ENCODE assay signal across 1 cellular context in the genomic region with DNA sequence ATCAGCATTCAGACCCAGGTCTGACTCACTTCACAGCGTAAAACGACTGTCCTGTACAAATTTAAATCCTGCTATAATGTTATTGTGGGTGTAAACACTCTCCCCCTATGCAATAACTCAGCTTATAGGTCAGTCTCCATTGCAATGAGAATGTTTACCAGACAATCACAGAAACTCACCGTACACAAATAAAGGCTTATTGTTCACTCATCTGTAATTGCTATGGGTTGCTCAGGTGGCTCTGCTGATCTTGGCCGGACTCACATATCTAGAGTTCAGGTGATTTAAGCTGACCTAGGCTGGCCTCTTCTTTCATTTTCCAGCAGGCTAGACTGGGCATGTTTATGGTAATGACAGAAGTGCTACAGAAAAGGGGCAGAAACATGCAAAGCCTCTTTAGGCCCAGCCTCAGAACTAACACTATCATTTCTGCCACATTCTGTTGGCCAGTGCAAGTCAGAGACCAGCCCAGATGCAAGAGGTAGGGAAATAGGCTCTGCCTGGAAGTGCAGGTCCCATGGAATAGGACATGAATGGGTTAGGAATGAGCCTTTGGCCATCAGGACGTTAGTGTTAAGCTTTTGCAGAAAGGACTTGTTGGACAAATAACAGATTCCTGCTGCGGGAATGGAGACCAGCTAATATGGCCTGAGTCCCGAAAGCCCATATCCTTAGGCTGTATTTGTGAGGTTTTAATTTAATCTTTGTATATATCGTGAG.
TF ChIP-seq lines count a peak whose summit lies in the region.

No MANE protein-coding gene starts in this region.

TF ChIP-seq in HepG2, 621 proteins besides CTCF, POLR2A, EP300 and RAD21 (continued from another document and continues in another):
- TF ChIP-seq, protein P1, sequence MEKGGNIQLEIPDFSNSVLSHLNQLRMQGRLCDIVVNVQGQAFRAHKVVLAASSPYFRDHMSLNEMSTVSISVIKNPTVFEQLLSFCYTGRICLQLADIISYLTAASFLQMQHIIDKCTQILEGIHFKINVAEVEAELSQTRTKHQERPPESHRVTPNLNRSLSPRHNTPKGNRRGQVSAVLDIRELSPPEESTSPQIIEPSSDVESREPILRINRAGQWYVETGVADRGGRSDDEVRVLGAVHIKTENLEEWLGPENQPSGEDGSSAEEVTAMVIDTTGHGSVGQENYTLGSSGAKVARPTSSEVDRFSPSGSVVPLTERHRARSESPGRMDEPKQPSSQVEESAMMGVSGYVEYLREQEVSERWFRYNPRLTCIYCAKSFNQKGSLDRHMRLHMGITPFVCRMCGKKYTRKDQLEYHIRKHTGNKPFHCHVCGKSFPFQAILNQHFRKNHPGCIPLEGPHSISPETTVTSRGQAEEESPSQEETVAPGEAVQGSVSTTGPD (CRISPR knock-in tag; IDR thresholded peaks at IDR 0.05), result no peak
- TF ChIP-seq ZNF543 (CRISPR knock-in tag; IDR thresholded peaks at IDR 0.05) (no peak), ATM (IDR thresholded peaks at IDR 0.05; ENCODE audit: borderline replicate concordance) (no peak), ZNF335 (CRISPR knock-in tag; IDR thresholded peaks at IDR 0.05) (0 out of 2 replicates have a peak, but pooled peaks have one; percentile 33), ZNF879 (CRISPR knock-in tag; IDR thresholded peaks at IDR 0.05) (no peak), ZBTB38 (CRISPR knock-in tag; IDR thresholded peaks at IDR 0.05) (0 out of 2 replicates have a peak, but pooled peaks have one; percentile 62), ZSCAN30 (CRISPR knock-in tag; IDR thresholded peaks at IDR 0.05) (no peak), ZFP82 (CRISPR knock-in tag; IDR thresholded peaks at IDR 0.05; ENCODE audit: borderline replicate concordance) (no peak), ZNF660 (CRISPR knock-in tag; IDR thresholded peaks at IDR 0.05; ENCODE audit: borderline replicate concordance, low read depth) (no peak), FOXA1 (IDR thresholded peaks at IDR 0.05) (no peak), FOXA1 (CRISPR knock-in tag; IDR thresholded peaks at IDR 0.05) (no peak), ZNF264 (CRISPR knock-in tag; IDR thresholded peaks at IDR 0.05) (no peak), ZSCAN25 (CRISPR knock-in tag; IDR thresholded peaks at IDR 0.05) (no peak), NFYB (CRISPR knock-in tag; IDR thresholded peaks at IDR 0.05) (no peak), KLF12 (CRISPR knock-in tag; IDR thresholded peaks at IDR 0.05; ENCODE audit: borderline replicate concordance) (no peak), NFRKB (IDR thresholded peaks at IDR 0.05) (no peak), RFX3 (CRISPR knock-in tag; IDR thresholded peaks at IDR 0.05) (no peak), RARA (CRISPR knock-in tag; IDR thresholded peaks at IDR 0.05) (no peak), KDM2A (CRISPR knock-in tag; IDR thresholded peaks at IDR 0.05; ENCODE audit: borderline replicate concordance, low read depth) (no peak), BORCS8-MEF2B (CRISPR knock-in tag; IDR thresholded peaks at IDR 0.05) (no peak), MAFG (CRISPR knock-in tag; IDR thresholded peaks at IDR 0.05) (no peak), TBL1XR1 (IDR thresholded peaks at IDR 0.05; ENCODE audit: borderline replicate concordance, low read length, partially characterized antibody) (no peak), ZFP41 (CRISPR knock-in tag; IDR thresholded peaks at IDR 0.05; ENCODE audit: borderline replicate concordance) (no peak), RFXAP (CRISPR knock-in tag; IDR thresholded peaks at IDR 0.05; ENCODE audit: borderline replicate concordance) (peak; percentile 56; the same call in 1 of the 2 replicates), ELF4 (CRISPR knock-in tag; IDR thresholded peaks at IDR 0.05; ENCODE audit: borderline replicate concordance) (no peak), ZNF10 (CRISPR knock-in tag; IDR thresholded peaks at IDR 0.05; ENCODE audit: borderline replicate concordance, low read depth) (no peak), ZNF430 (CRISPR knock-in tag; IDR thresholded peaks at IDR 0.05) (no peak), MYNN (CRISPR knock-in tag; IDR thresholded peaks at IDR 0.05; ENCODE audit: low read depth) (no peak), SALL2 (CRISPR knock-in tag; IDR thresholded peaks at IDR 0.05) (peak; percentile 49; the same call in 1 of the 2 replicates), DR1 (CRISPR knock-in tag; IDR thresholded peaks at IDR 0.05) (no peak), ZNF260 (CRISPR knock-in tag; IDR thresholded peaks at IDR 0.05; ENCODE audit: borderline replicate concordance, low read depth) (no peak), PCBP1 (IDR thresholded peaks at IDR 0.05; ENCODE audit: borderline replicate concordance, low read depth, low read length) (no peak), BRCA1 (CRISPR knock-in tag; IDR thresholded peaks at IDR 0.05) (no peak)
- TF ChIP-seq, protein P2, sequence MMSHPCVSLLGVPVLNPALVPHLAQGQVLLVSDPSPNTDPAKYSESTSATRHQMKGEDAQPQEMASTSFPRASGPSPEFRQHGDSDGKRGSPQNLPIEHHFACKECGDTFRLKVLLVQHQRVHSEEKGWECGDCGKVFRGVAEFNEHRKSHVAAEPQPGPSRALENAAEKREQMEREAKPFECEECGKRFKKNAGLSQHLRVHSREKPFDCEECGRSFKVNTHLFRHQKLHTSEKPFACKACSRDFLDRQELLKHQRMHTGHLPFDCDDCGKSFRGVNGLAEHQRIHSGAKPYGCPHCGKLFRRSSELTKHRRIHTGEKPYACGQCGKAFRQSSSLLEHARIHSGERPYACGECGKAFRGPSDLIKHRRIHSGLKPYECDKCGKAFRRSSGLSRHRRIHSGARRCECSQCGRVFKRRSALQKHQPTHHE (CRISPR knock-in tag; IDR thresholded peaks at IDR 0.05; ENCODE audit: borderline replicate concordance), result no peak
- TF ChIP-seq, protein P3, sequence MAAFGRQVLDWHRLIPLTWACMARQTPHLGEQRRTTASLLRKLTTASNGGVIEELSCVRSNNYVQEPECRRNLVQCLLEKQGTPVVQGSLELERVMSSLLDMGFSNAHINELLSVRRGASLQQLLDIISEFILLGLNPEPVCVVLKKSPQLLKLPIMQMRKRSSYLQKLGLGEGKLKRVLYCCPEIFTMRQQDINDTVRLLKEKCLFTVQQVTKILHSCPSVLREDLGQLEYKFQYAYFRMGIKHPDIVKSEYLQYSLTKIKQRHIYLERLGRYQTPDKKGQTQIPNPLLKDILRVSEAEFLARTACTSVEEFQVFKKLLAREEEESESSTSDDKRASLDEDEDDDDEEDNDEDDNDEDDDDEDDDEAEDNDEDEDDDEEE (CRISPR knock-in tag; IDR thresholded peaks at IDR 0.05), result peak; percentile 45; the same call in 1 of the 2 replicates
- TF ChIP-seq, protein P4, sequence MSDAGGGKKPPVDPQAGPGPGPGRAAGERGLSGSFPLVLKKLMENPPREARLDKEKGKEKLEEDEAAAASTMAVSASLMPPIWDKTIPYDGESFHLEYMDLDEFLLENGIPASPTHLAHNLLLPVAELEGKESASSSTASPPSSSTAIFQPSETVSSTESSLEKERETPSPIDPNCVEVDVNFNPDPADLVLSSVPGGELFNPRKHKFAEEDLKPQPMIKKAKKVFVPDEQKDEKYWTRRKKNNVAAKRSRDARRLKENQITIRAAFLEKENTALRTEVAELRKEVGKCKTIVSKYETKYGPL (CRISPR knock-in tag; IDR thresholded peaks at IDR 0.05), result no peak
- TF ChIP-seq, protein P5, sequence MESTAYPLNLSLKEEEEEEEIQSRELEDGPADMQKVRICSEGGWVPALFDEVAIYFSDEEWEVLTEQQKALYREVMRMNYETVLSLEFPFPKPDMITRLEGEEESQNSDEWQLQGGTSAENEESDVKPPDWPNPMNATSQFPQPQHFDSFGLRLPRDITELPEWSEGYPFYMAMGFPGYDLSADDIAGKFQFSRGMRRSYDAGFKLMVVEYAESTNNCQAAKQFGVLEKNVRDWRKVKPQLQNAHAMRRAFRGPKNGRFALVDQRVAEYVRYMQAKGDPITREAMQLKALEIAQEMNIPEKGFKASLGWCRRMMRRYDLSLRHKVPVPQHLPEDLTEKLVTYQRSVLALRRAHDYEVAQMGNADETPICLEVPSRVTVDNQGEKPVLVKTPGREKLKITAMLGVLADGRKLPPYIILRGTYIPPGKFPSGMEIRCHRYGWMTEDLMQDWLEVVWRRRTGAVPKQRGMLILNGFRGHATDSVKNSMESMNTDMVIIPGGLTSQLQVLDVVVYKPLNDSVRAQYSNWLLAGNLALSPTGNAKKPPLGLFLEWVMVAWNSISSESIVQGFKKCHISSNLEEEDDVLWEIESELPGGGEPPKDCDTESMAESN (CRISPR knock-in tag; conservative IDR thresholded peaks at IDR 0.05), result no peak; the same call in 1 of the 2 replicates
- TF ChIP-seq, protein P6, sequence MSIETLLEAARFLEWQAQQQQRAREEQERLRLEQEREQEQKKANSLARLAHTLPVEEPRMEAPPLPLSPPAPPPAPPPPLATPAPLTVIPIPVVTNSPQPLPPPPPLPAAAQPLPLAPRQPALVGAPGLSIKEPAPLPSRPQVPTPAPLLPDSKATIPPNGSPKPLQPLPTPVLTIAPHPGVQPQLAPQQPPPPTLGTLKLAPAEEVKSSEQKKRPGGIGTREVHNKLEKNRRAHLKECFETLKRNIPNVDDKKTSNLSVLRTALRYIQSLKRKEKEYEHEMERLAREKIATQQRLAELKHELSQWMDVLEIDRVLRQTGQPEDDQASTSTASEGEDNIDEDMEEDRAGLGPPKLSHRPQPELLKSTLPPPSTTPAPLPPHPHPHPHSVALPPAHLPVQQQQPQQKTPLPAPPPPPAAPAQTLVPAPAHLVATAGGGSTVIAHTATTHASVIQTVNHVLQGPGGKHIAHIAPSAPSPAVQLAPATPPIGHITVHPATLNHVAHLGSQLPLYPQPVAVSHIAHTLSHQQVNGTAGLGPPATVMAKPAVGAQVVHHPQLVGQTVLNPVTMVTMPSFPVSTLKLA (IDR thresholded peaks at IDR 0.05), result no peak
- TF ChIP-seq, protein P7, sequence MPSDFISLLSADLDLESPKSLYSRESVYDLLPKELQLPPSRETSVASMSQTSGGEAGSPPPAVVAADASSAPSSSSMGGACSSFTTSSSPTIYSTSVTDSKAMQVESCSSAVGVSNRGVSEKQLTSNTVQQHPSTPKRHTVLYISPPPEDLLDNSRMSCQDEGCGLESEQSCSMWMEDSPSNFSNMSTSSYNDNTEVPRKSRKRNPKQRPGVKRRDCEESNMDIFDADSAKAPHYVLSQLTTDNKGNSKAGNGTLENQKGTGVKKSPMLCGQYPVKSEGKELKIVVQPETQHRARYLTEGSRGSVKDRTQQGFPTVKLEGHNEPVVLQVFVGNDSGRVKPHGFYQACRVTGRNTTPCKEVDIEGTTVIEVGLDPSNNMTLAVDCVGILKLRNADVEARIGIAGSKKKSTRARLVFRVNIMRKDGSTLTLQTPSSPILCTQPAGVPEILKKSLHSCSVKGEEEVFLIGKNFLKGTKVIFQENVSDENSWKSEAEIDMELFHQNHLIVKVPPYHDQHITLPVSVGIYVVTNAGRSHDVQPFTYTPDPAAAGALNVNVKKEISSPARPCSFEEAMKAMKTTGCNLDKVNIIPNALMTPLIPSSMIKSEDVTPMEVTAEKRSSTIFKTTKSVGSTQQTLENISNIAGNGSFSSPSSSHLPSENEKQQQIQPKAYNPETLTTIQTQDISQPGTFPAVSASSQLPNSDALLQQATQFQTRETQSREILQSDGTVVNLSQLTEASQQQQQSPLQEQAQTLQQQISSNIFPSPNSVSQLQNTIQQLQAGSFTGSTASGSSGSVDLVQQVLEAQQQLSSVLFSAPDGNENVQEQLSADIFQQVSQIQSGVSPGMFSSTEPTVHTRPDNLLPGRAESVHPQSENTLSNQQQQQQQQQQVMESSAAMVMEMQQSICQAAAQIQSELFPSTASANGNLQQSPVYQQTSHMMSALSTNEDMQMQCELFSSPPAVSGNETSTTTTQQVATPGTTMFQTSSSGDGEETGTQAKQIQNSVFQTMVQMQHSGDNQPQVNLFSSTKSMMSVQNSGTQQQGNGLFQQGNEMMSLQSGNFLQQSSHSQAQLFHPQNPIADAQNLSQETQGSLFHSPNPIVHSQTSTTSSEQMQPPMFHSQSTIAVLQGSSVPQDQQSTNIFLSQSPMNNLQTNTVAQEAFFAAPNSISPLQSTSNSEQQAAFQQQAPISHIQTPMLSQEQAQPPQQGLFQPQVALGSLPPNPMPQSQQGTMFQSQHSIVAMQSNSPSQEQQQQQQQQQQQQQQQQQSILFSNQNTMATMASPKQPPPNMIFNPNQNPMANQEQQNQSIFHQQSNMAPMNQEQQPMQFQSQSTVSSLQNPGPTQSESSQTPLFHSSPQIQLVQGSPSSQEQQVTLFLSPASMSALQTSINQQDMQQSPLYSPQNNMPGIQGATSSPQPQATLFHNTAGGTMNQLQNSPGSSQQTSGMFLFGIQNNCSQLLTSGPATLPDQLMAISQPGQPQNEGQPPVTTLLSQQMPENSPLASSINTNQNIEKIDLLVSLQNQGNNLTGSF (CRISPR knock-in tag; IDR thresholded peaks at IDR 0.05), result no peak
- TF ChIP-seq, protein P8, sequence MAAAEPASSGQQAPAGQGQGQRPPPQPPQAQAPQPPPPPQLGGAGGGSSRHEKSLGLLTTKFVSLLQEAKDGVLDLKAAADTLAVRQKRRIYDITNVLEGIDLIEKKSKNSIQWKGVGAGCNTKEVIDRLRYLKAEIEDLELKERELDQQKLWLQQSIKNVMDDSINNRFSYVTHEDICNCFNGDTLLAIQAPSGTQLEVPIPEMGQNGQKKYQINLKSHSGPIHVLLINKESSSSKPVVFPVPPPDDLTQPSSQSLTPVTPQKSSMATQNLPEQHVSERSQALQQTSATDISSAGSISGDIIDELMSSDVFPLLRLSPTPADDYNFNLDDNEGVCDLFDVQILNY (CRISPR knock-in tag; conservative IDR thresholded peaks at IDR 0.05), result no peak
- TF ChIP-seq, protein P9, sequence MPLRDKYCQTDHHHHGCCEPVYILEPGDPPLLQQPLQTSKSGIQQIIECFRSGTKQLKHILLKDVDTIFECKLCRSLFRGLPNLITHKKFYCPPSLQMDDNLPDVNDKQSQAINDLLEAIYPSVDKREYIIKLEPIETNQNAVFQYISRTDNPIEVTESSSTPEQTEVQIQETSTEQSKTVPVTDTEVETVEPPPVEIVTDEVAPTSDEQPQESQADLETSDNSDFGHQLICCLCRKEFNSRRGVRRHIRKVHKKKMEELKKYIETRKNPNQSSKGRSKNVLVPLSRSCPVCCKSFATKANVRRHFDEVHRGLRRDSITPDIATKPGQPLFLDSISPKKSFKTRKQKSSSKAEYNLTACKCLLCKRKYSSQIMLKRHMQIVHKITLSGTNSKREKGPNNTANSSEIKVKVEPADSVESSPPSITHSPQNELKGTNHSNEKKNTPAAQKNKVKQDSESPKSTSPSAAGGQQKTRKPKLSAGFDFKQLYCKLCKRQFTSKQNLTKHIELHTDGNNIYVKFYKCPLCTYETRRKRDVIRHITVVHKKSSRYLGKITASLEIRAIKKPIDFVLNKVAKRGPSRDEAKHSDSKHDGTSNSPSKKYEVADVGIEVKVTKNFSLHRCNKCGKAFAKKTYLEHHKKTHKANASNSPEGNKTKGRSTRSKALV (CRISPR knock-in tag; IDR thresholded peaks at IDR 0.05), result 0 out of 2 replicates have a peak, but pooled peaks have one; percentile 38
